Comparison of ENCODE assay signal across 8 cellular contexts in the genomic region with DNA sequence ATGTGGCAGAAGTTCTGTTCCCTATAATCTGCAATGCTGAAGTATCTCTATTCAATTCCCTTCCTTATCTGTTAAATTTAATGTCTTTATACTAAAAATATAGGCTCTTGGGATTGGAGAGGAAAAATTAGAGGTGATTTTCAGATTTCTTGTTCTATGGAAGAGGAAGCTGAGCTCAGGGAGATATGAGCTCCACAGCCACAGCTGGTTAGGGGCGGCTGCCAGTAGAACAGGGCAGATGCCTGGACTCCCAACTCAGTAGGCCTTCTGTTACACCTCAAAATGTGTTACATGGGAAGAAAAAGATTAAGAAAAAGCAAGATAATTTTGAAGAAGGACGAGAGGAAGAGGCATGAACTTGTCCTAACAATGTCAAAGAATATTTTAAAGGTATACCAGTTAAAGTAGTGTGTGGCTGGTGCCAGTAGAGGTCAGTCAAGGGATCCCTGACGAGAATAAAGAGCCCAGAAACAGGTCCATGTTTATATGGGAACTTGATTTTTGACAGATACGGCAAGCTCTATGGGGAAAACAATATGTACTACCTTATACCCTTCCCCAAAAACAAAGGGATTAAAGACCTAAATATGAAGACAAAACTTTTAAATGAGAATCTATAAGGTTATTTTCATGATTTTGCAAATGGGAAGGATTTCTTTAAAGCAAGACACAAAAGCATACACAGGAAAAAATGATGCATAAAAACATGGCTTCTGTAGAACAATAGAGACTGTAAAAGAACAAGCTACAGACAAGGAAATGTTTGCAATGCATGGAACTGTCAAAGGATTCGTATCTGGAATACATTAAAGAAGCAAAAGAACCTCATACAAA. TPM values are rescaled to one million over a fixed set of nuclear protein-coding genes. Genes with fewer than 3 reads are reported as not detected.
DNase-seq lines count a peak whose midpoint lies in the region; ATAC-seq, FAIRE-seq and TF ChIP-seq lines count a peak whose summit lies in the region.

No MANE protein-coding gene starts in this region.

- no peaks in the 10 kb centered on the region for H3K9me3 ChIP-seq in WERI-Rb-1 (ENCODE audit: severe bottlenecking)

- TF ChIP-seq POLR2A in GM12892 (IDR thresholded peaks at IDR 0.05; ENCODE audit: low read depth, low read length): no peak

- FAIRE-seq in GM12892 (lab: Jason Lieb, UNC) (peak; percentile 30), urothelium cell line (lab: Jason Lieb, UNC) (no peak)

- H3K27me3 ChIP-seq in WERI-Rb-1 (ENCODE audit: insufficient read depth, low read depth, severe bottlenecking): no peaks in the 10 kb centered on the region

- peak; percentile 61 for TF ChIP-seq CTCF in WERI-Rb-1 (IDR thresholded peaks at IDR 0.05; ENCODE audit: low read depth, low read length)

- intact Hi-C loops in left ventricle myocardium superior (cut with micrococcal nuclease): loop anchor here (5.0 kb wide), 1 partner anchor 224 kb away; no protein-coding TSS in a partner anchor

- peak; percentile 67 for DNase-seq in AG20443 (ENCODE audit: low spot score)
- no peak for DNase-seq in GM12892 (ENCODE audit: insufficient read length)
- DNase-seq in KBM-7: peak; percentile 40
- DNase-seq in WERI-Rb-1: peak; percentile 23
- no peak for DNase-seq in left ventricle myocardium superior
- peak; percentile 50 for DNase-seq in urothelium cell line (ENCODE audit: low spot score)

- H3K27ac ChIP-seq in WERI-Rb-1: no peak overlapping the region

- no peak overlapping the region for H3K4me3 ChIP-seq in WERI-Rb-1 (ENCODE audit: low read depth, low read length)

- H3K36me3 ChIP-seq in WERI-Rb-1: peaks cover 22% of the 10 kb centered on the region

- peak; percentile 56 for ATAC-seq in left ventricle myocardium superior
- ATAC-seq in GM21423 (IDR thresholded peaks at IDR 0.05; ENCODE audit: unreplicated experiment): no peak
- ATAC-seq in GM21390 (IDR thresholded peaks at IDR 0.05; ENCODE audit: unreplicated experiment): no peak

- in situ Hi-C loops in KBM-7 (cut with MboI; ENCODE audit: low pct_unique_long_range_greater_than_20kb, low sequenced_read_pairs): no loop called here

RNA-seq across cellular contexts. Expression of a gene that starts 28.7 kb away (rescaled TPM):
- polyA plus RNA-seq in GM12892 (2012; ENCODE audit: missing spikeins): 47.6 TPM
- 54.8 TPM for total RNA-seq in left ventricle myocardium superior

RNA-seq across cellular contexts. Expression of a gene that starts 42.6 kb away (rescaled TPM):
- 51.0 TPM for polyA plus RNA-seq in GM12892 (2012; ENCODE audit: missing spikeins)
- 10.5 TPM for total RNA-seq in left ventricle myocardium superior

RNA-seq across cellular contexts. Expression of a gene that starts 42.8 kb away (rescaled TPM):
- polyA plus RNA-seq in GM12892 (2012; ENCODE audit: missing spikeins): 26.4 TPM
- total RNA-seq in left ventricle myocardium superior: 23.7 TPM

Comparison
In these comparisons a context has a peak if more than half of its experiments do, and no peak if none do; other contexts are left out.
1. DNase-seq: peak in AG20443 (single experiment), KBM-7 (single experiment), WERI-Rb-1 (single experiment) and urothelium cell line (single experiment); none in GM12892 (single experiment) and left ventricle myocardium superior (single experiment).